Comparison of ENCODE assay signal across 28 cellular contexts in genomic region chr3:46575577-46576222, GRCh38. TPM values are rescaled to one million over a fixed set of nuclear protein-coding genes. Genes with fewer than 3 reads are reported as not detected.
"Had no signal": no experiment of that assay in that cellular context is flagged by ENCODE, and none has a peak within 500 bp of the region (broad histone marks: within the 10 kb centered on the region; RNA-seq: fewer than 3 reads in every experiment).

No MANE protein-coding gene starts in this region.

- H3K27ac ChIP-seq: dorsolateral prefrontal cortex, epithelial cell of prostate, hepatocyte, transverse colon, uterus had no signal

- H3K36me3 ChIP-seq: transverse colon, uterus had no signal

- H3K9me3 Mint-ChIP-seq: activated naive CD4-positive, alpha-beta T cell treated with anti-CD3 and anti-CD28 coated beads, Interleukin-2, amount 10 ng/mL, durations not matched to agents 7 days and 5 days; activated naive CD8-positive, alpha-beta T cell treated with anti-CD3 and anti-CD28 coated beads, Interleukin-2, amount 50 U/mL, for 24 hours; activated T-cell treated with anti-CD3 and anti-CD28 coated beads, Interleukin-2, amount 50 U/mL, for 4 hours; memory B cell; naive thymus-derived CD4-positive, alpha-beta T cell had no signal

- H3K4me3 Mint-ChIP-seq: activated CD8-positive, alpha-beta T cell treated with anti-CD3 and anti-CD28 coated beads, Interleukin-2, amount 10 ng/mL, durations not matched to agents 7 days and 5 days; activated naive CD4-positive, alpha-beta T cell treated with anti-CD3 and anti-CD28 coated beads, Interleukin-2, amount 10 ng/mL, durations not matched to agents 7 days and 5 days; activated naive CD8-positive, alpha-beta T cell treated with anti-CD3 and anti-CD28 coated beads, Interleukin-2, amount 50 U/mL, for 24 hours; activated T-cell treated with anti-CD3 and anti-CD28 coated beads, Interleukin-2, amount 50 U/mL, for 4 hours; memory B cell; naive thymus-derived CD4-positive, alpha-beta T cell had no signal

- H3K4me1 Mint-ChIP-seq: memory B cell had no signal

- H3K4me1 ChIP-seq: uterus had no signal

- DNase-seq: activated CD4-positive, alpha-beta T cell treated with anti-CD3 and anti-CD28 coated beads for 48 hours; activated CD4-positive, CD25-positive, alpha-beta regulatory T cell; activated CD8-positive, alpha-beta T cell treated with anti-CD3 and anti-CD28 coated beads, Interleukin-2, amount 10 ng/mL, durations not matched to agents 7 days and 5 days; activated effector memory CD4-positive, alpha-beta T cell treated with Interleukin-2 at 50 U/mL for 16 hours; activated naive CD4-positive, alpha-beta T cell treated with anti-CD3 and anti-CD28 coated beads, Interleukin-2, amount 10 ng/mL, durations not matched to agents 7 days and 5 days; activated naive CD8-positive, alpha-beta T cell treated with anti-CD3 and anti-CD28 coated beads, Interleukin-2, amount 50 U/mL, for 24 hours; activated T-cell treated with anti-CD3 and anti-CD28 coated beads, Interleukin-2, amount 50 U/mL, for 4 hours; anterior cingulate cortex; caudate nucleus; dorsolateral prefrontal cortex; foreskin fibroblast; naive thymus-derived CD4-positive, alpha-beta T cell; posterior cingulate gyrus; retina; stimulated activated CD4-positive, alpha-beta T cell treated with anti-CD3 and anti-CD28 coated beads, Interleukin-12 subunit alpha, Interleukin-12 subunit beta, amount 100 ng/mL, for 4 hours; stimulated activated CD4-positive, alpha-beta T cell treated with anti-CD3 and anti-CD28 coated beads, Interleukin-1b, Interleukin-23, amount 100 ng/mL, for 48 hours; stimulated activated naive CD8-positive, alpha-beta T cell treated with anti-CD3 and anti-CD28 coated beads, Interleukin-15, Interleukin-2, amounts not matched to agents 100 U/mL and 50 U/mL, for 24 hours; T-helper 1 cell; T-helper 9 cell; transverse colon; uterus had no signal

- H3K27ac Mint-ChIP-seq: activated CD8-positive, alpha-beta T cell treated with anti-CD3 and anti-CD28 coated beads, Interleukin-2, amount 10 ng/mL, durations not matched to agents 7 days and 5 days; activated naive CD4-positive, alpha-beta T cell treated with anti-CD3 and anti-CD28 coated beads, Interleukin-2, amount 10 ng/mL, durations not matched to agents 7 days and 5 days; activated naive CD8-positive, alpha-beta T cell treated with anti-CD3 and anti-CD28 coated beads, Interleukin-2, amount 50 U/mL, for 24 hours; brain; memory B cell had no signal

- H3K4me3 ChIP-seq: dorsolateral prefrontal cortex, hepatocyte, transverse colon, uterus had no signal

- H3K27me3 ChIP-seq: uterus had no signal

- H3K36me3 Mint-ChIP-seq: activated naive CD4-positive, alpha-beta T cell treated with anti-CD3 and anti-CD28 coated beads, Interleukin-2, amount 10 ng/mL, durations not matched to agents 7 days and 5 days; brain; memory B cell; naive thymus-derived CD4-positive, alpha-beta T cell had no signal

- H3K9me3 ChIP-seq: transverse colon, uterus had no signal

- ATAC-seq: activated CD8-positive, alpha-beta T cell treated with anti-CD3 and anti-CD28 coated beads, Interleukin-2, amount 10 ng/mL, durations not matched to agents 7 days and 5 days; activated naive CD8-positive, alpha-beta T cell treated with anti-CD3 and anti-CD28 coated beads, Interleukin-2, amount 50 U/mL, for 24 hours; activated T-cell treated with anti-CD3 and anti-CD28 coated beads, Interleukin-2, amount 50 U/mL, for 4 hours; naive thymus-derived CD4-positive, alpha-beta T cell; stimulated activated naive CD8-positive, alpha-beta T cell treated with anti-CD3 and anti-CD28 coated beads, Interleukin-15, Interleukin-2, amounts not matched to agents 100 U/mL and 50 U/mL, for 24 hours had no signal

RNA-seq across cellular contexts. Expression of gene FAM240A, which starts 36.6 kb away (rescaled TPM):
- total RNA-seq: activated CD8-positive, alpha-beta T cell treated with anti-CD3 and anti-CD28 coated beads, Interleukin-2, amount 10 ng/mL, durations not matched to agents 7 days and 5 days; activated T-cell treated with anti-CD3 and anti-CD28 coated beads, Interleukin-2, amount 50 U/mL, for 4 hours; glomerular endothelial cell; hepatocyte; liver; mucosa of gallbladder; naive thymus-derived CD4-positive, alpha-beta T cell; transverse colon; uterus had no signal
- polyA plus RNA-seq: hepatocyte; liver; naive thymus-derived CD4-positive, alpha-beta T cell had no signal
